14 cellular contexts compared by ENCODE assay signal in genomic region chr17:44859701-44860100, GRCh38. TPM values are rescaled to one million over a fixed set of nuclear protein-coding genes. Genes with fewer than 3 reads are reported as not detected.
DNase-seq lines count a peak whose midpoint lies in the region; ATAC-seq, FAIRE-seq and TF ChIP-seq lines count a peak whose summit lies in the region.
"Had no signal": no experiment of that assay in that cellular context is flagged by ENCODE, and none has a peak within 500 bp of the region (broad histone marks: within the 10 kb centered on the region; RNA-seq: fewer than 3 reads in every experiment).

No MANE protein-coding gene starts in this region.

- intact Hi-C loops in activated CD8-positive, alpha-beta T cell treated with anti-CD3 and anti-CD28 coated beads for 36 hours (cut with micrococcal nuclease): no loop called here

- no peak for DNase-seq in activated CD8-positive, alpha-beta T cell treated with anti-CD3 and anti-CD28 coated beads, Interleukin-2, amount 10 ng/mL, durations not matched to agents 7 days and 5 days
- DNase-seq in activated CD8-positive, alpha-beta T cell treated with anti-CD3 and anti-CD28 coated beads for 36 hours: no peak
- DNase-seq in chondrocyte (ENCODE audit: low spot score): peak; percentile 50
- no peak for DNase-seq in urothelium cell line (ENCODE audit: low spot score)
- DNase-seq in stimulated activated CD4-positive, alpha-beta T cell treated with anti-CD3 and anti-CD28 coated beads, Interleukin-15, amount 100 ng/mL, for 24 hours: no peak
- DNase-seq: AML-193, DMS 273 treated with DMSO at 0.1 percent for 48 hours, GM23248, H7 had no signal

- peak overlapping the region; percentile 27 for H3K27ac Mint-ChIP-seq in activated CD8-positive, alpha-beta T cell treated with anti-CD3 and anti-CD28 coated beads, Interleukin-2, amount 10 ng/mL, durations not matched to agents 7 days and 5 days
- H3K27ac Mint-ChIP-seq in activated CD8-positive, alpha-beta T cell treated with anti-CD3 and anti-CD28 coated beads for 36 hours: no peak overlapping the region
- H3K27ac Mint-ChIP-seq in chondrocyte (ENCODE audit: unreplicated experiment): no peak overlapping the region

- TF ChIP-seq CTCF in activated CD8-positive, alpha-beta T cell treated with anti-CD3 and anti-CD28 coated beads for 36 hours (IDR thresholded peaks at IDR 0.05): no peak
- TF ChIP-seq CTCF in chondrocyte (IDR thresholded peaks at IDR 0.05): no peak

- no peaks in the 10 kb centered on the region for H3K27me3 Mint-ChIP-seq in activated CD8-positive, alpha-beta T cell treated with anti-CD3 and anti-CD28 coated beads, Interleukin-2, amount 10 ng/mL, durations not matched to agents 7 days and 5 days (ENCODE audit: low read depth)
- no peaks in the 10 kb centered on the region for H3K27me3 Mint-ChIP-seq in activated CD8-positive, alpha-beta T cell treated with anti-CD3 and anti-CD28 coated beads for 36 hours
- no peaks in the 10 kb centered on the region for H3K27me3 Mint-ChIP-seq in chondrocyte (ENCODE audit: low read depth)
- H3K27me3 Mint-ChIP-seq: IgD-negative memory B cell had no signal

- no peaks in the 10 kb centered on the region for H3K4me1 Mint-ChIP-seq in activated CD8-positive, alpha-beta T cell treated with anti-CD3 and anti-CD28 coated beads, Interleukin-2, amount 10 ng/mL, durations not matched to agents 7 days and 5 days (ENCODE audit: low read depth)
- no peaks in the 10 kb centered on the region for H3K4me1 Mint-ChIP-seq in activated CD8-positive, alpha-beta T cell treated with anti-CD3 and anti-CD28 coated beads for 36 hours (ENCODE audit: low read depth)
- no peaks in the 10 kb centered on the region for H3K4me1 Mint-ChIP-seq in chondrocyte (ENCODE audit: low read depth)

- peaks cover 61% of the 10 kb centered on the region for H3K36me3 Mint-ChIP-seq in activated CD8-positive, alpha-beta T cell treated with anti-CD3 and anti-CD28 coated beads, Interleukin-2, amount 10 ng/mL, durations not matched to agents 7 days and 5 days (ENCODE audit: low read depth)
- peaks cover 47% of the 10 kb centered on the region for H3K36me3 Mint-ChIP-seq in activated CD8-positive, alpha-beta T cell treated with anti-CD3 and anti-CD28 coated beads for 36 hours (ENCODE audit: low read depth)
- H3K36me3 Mint-ChIP-seq in chondrocyte (ENCODE audit: low read depth): peaks cover 32% of the 10 kb centered on the region

- H3K9me3 Mint-ChIP-seq in activated CD8-positive, alpha-beta T cell treated with anti-CD3 and anti-CD28 coated beads, Interleukin-2, amount 10 ng/mL, durations not matched to agents 7 days and 5 days (ENCODE audit: insufficient read depth): no peaks in the 10 kb centered on the region
- H3K9me3 Mint-ChIP-seq in activated CD8-positive, alpha-beta T cell treated with anti-CD3 and anti-CD28 coated beads for 36 hours: no peaks in the 10 kb centered on the region
- no peaks in the 10 kb centered on the region for H3K9me3 Mint-ChIP-seq in chondrocyte (ENCODE audit: low read depth)
- H3K9me3 Mint-ChIP-seq: IgD-negative memory B cell had no signal

- H3K4me3 Mint-ChIP-seq in activated CD8-positive, alpha-beta T cell treated with anti-CD3 and anti-CD28 coated beads, Interleukin-2, amount 10 ng/mL, durations not matched to agents 7 days and 5 days: no peak overlapping the region
- H3K4me3 Mint-ChIP-seq in activated CD8-positive, alpha-beta T cell treated with anti-CD3 and anti-CD28 coated beads for 36 hours: no peak overlapping the region
- H3K4me3 Mint-ChIP-seq in chondrocyte (ENCODE audit: unreplicated experiment): no peak overlapping the region
- H3K4me3 Mint-ChIP-seq: IgD-negative memory B cell had no signal

- ATAC-seq in activated CD8-positive, alpha-beta T cell treated with anti-CD3 and anti-CD28 coated beads, Interleukin-2, amount 10 ng/mL, durations not matched to agents 7 days and 5 days: no peak
- ATAC-seq in activated CD8-positive, alpha-beta T cell treated with anti-CD3 and anti-CD28 coated beads for 36 hours: no peak
- no peak for ATAC-seq in HG02642 (IDR thresholded peaks at IDR 0.05; ENCODE audit: poor library complexity, unreplicated experiment)

- POLR2A ChIA-PET in activated CD8-positive, alpha-beta T cell treated with anti-CD3 and anti-CD28 coated beads, Interleukin-2, amount 10 ng/mL, durations not matched to agents 7 days and 5 days (lab: Charles Lee): no interaction called here
- POLR2A ChIA-PET in activated CD8-positive, alpha-beta T cell treated with anti-CD3 and anti-CD28 coated beads for 36 hours (lab: Charles Lee): no interaction called here

- FAIRE-seq in urothelium cell line (lab: Jason Lieb, UNC): peak; percentile 56
- FAIRE-seq: GM18507 had no signal

- CTCF ChIA-PET in activated CD8-positive, alpha-beta T cell treated with anti-CD3 and anti-CD28 coated beads, Interleukin-2, amount 10 ng/mL, durations not matched to agents 7 days and 5 days (lab: Charles Lee): interaction anchor here (1.5 to 14.7 kb wide), 3 partner anchors 19 to 85 kb away, joined by 4 to 161 read pairs (median 8); no protein-coding TSS in a partner anchor
- CTCF ChIA-PET in activated CD8-positive, alpha-beta T cell treated with anti-CD3 and anti-CD28 coated beads for 36 hours (lab: Charles Lee): interaction anchor here (1.3 kb wide), 1 partner anchor 78 kb away, joined by 3 read pairs; no protein-coding TSS in a partner anchor

RNA-seq across cellular contexts. Expression of gene HIGD1B, which starts 12.0 kb away (rescaled TPM):
- not detected for total RNA-seq in activated CD8-positive, alpha-beta T cell treated with anti-CD3 and anti-CD28 coated beads, Interleukin-2, amount 10 ng/mL, durations not matched to agents 7 days and 5 days
- total RNA-seq in activated CD8-positive, alpha-beta T cell treated with anti-CD3 and anti-CD28 coated beads for 36 hours: not detected
- 0.82 to 0.97 TPM in 2 of 3 replicates, not detected in the other for total RNA-seq in chondrocyte
- total RNA-seq: Daoy, GM23248, H7, HT-29 had no signal

RNA-seq across cellular contexts. Expression of gene GJC1, which starts 29.6 kb away (rescaled TPM):
- 1 to 10 TPM; 1.6 to 2.2 TPM for total RNA-seq in activated CD8-positive, alpha-beta T cell treated with anti-CD3 and anti-CD28 coated beads, Interleukin-2, amount 10 ng/mL, durations not matched to agents 7 days and 5 days
- 1 to 10 TPM; 5.6 TPM for total RNA-seq in activated CD8-positive, alpha-beta T cell treated with anti-CD3 and anti-CD28 coated beads for 36 hours
- total RNA-seq in chondrocyte: 26.8 to 50.5 TPM (median 46.4 TPM) in 3 replicates
- total RNA-seq: HT-29 had no signal

RNA-seq across cellular contexts. Expression of gene EFTUD2, which starts 39.5 kb away (rescaled TPM):
- total RNA-seq in activated CD8-positive, alpha-beta T cell treated with anti-CD3 and anti-CD28 coated beads, Interleukin-2, amount 10 ng/mL, durations not matched to agents 7 days and 5 days: 100 to 1,000 TPM; 148 to 156 TPM
- total RNA-seq in activated CD8-positive, alpha-beta T cell treated with anti-CD3 and anti-CD28 coated beads for 36 hours: 100 to 1,000 TPM; 207 to 208 TPM
- total RNA-seq in chondrocyte: 71.9 to 99.2 TPM (median 75.9 TPM) in 3 replicates

RNA-seq across cellular contexts. Expression of gene GFAP, which starts 55.6 kb away (rescaled TPM):
- not detected for total RNA-seq in activated CD8-positive, alpha-beta T cell treated with anti-CD3 and anti-CD28 coated beads, Interleukin-2, amount 10 ng/mL, durations not matched to agents 7 days and 5 days
- not detected for total RNA-seq in activated CD8-positive, alpha-beta T cell treated with anti-CD3 and anti-CD28 coated beads for 36 hours
- 0.55 to 1.0 TPM in 2 of 3 replicates, not detected in the other for total RNA-seq in chondrocyte
- total RNA-seq: GM23248 had no signal
